ENCODE assay signal across 9 cellular contexts in genomic region chr5:66603164-66603563, GRCh38.
"Had no signal": no experiment of that assay in that cellular context is flagged by ENCODE, and none has a peak within 500 bp of the region (broad histone marks: within the 10 kb centered on the region; RNA-seq: fewer than 3 reads in every experiment).

No MANE protein-coding gene starts in this region.

- DNase-seq: GOT3, H7, HFFc6, IMR-90, KG1 had no signal

- H3K36me3 ChIP-seq: HAP-1 had no signal

- FAIRE-seq: HTR-8/SVneo, K562 had no signal

- ATAC-seq: HCT116, K562 had no signal

- H3K4me3 ChIP-seq: HAP-1, K562 had no signal

- H3K9me3 ChIP-seq: HAP-1 had no signal

- H3K4me1 ChIP-seq: HAP-1 had no signal
